In genomic region chr5:73497537-73498056, GRCh38 we compare ENCODE assay signal across 8 cellular contexts. TPM values are rescaled to one million over a fixed set of nuclear protein-coding genes. Genes with fewer than 3 reads are reported as not detected.
DNase-seq lines count a peak whose midpoint lies in the region; ATAC-seq and TF ChIP-seq lines count a peak whose summit lies in the region.

No MANE protein-coding gene starts in this region.

- no peaks in the 10 kb centered on the region for H3K27me3 ChIP-seq in PC-3 (ENCODE audit: low read length)
- no peaks in the 10 kb centered on the region for H3K27me3 ChIP-seq in ovary

- H3K79me2 ChIP-seq in PC-3 (ENCODE audit: low read length): peaks cover 47% of the 10 kb centered on the region

- H2AFZ ChIP-seq in PC-3 (ENCODE audit: low read length): peak overlapping the region; percentile 70; the same call in 1 of the 2 replicates

- no peaks in the 10 kb centered on the region for H3K9me3 ChIP-seq in PC-3 (ENCODE audit: low read length)
- no peaks in the 10 kb centered on the region for H3K9me3 ChIP-seq in ovary

- POLR2A ChIA-PET in PC-3 (lab: Charles Lee; ENCODE audit: unreplicated experiment): interaction anchor here (0.6 to 0.7 kb wide), 2 partner anchors 49 to 1823 kb away, joined by 4 to 5 read pairs; partner anchors contain the start of gene FOXD1

- peak overlapping the region; percentile 98 for H3K4me2 ChIP-seq in PC-3 (ENCODE audit: low read length)

- ATAC-seq in GM19035 (IDR thresholded peaks at IDR 0.05; ENCODE audit: unreplicated experiment) (peak; percentile 7), PC-3 (no peak), HG03432 (IDR thresholded peaks at IDR 0.05; ENCODE audit: unreplicated experiment) (no peak)

- intact Hi-C loops in PC-3 (cut with micrococcal nuclease): loop anchor here (2.0 kb wide), 1 partner anchor 43 kb away; no protein-coding TSS in a partner anchor
- intact Hi-C loops in ovary (cut with DNase I): loop anchor here in 1 of 4 donors (10.0 kb wide), 1 partner anchor 1353 kb away; no protein-coding TSS in a partner anchor

- no peaks in the 10 kb centered on the region for H3K9me2 ChIP-seq in PC-3 (replicated peaks; ENCODE audit: low read length)

- H3F3A ChIP-seq in PC-3 (ENCODE audit: low read length, unreplicated experiment): no peaks in the 10 kb centered on the region

- CTCF ChIA-PET in PC-3 (lab: Charles Lee): no interaction called here

- DNase-seq in PC-3 (no peak), epithelial cell of prostate (ENCODE audit: low read depth, low spot score) (no peak), ovary (no peak), NCI-H187 treated with DMSO at 0.1 percent for 48 hours (lab: John Stamatoyannopoulos, UW) (no peak), NCI-H1930 (lab: John Stamatoyannopoulos, UW) (no peak), cerebellar nuclear complex (lab: John Stamatoyannopoulos, UW) (no peak)

- TF ChIP-seq POLR2A in ovary (IDR thresholded peaks at IDR 0.05): no peak

- TF ChIP-seq CTCF in PC-3 (conservative IDR thresholded peaks at IDR 0.05; ENCODE audit: low read depth, low read length) (no peak), ovary (IDR thresholded peaks at IDR 0.05) (no peak)

- peak overlapping the region; percentile 100 for H3K9ac ChIP-seq in PC-3 (ENCODE audit: low read length)

- no peak for TF ChIP-seq EP300 in ovary (IDR thresholded peaks at IDR 0.05)

- peaks cover 26% of the 10 kb centered on the region for H4K20me1 ChIP-seq in PC-3 (ENCODE audit: low read length)

- WGBS in ovary, 3 donors: 17 to 33% (median 20%) methylated on average over 15 of the region's 15 CpGs

- H3K27ac ChIP-seq in PC-3 (ENCODE audit: low read length) (peak overlapping the region; percentile 78), epithelial cell of prostate (peak overlapping the region; percentile 87), ovary (peak overlapping the region; percentile 85 to 86)

- BruUV-seq in PC-3 (replicated peaks; lab: Mats Ljungman, UMichigan): TSS peak; percentile 87

- H3K4me3 ChIP-seq in PC-3 (ENCODE audit: low read length): peak overlapping the region; percentile 95
- H3K4me3 ChIP-seq in ovary: peak overlapping the region; percentile 60

- H3K36me3 ChIP-seq in PC-3 (ENCODE audit: low read depth, low read length): peaks cover 31% of the 10 kb centered on the region
- H3K36me3 ChIP-seq in ovary: no peaks in the 10 kb centered on the region

- H3K4me1 ChIP-seq in PC-3 (ENCODE audit: insufficient read depth, low read length) (peaks cover 16% of the 10 kb centered on the region; the same call in 1 of the 2 replicates), ovary (ENCODE audit: insufficient read depth) (peaks cover 4% of the 10 kb centered on the region)

RNA-seq across cellular contexts. Expression of gene BTF3, which starts 0.6 kb away (rescaled TPM):
- total RNA-seq in PC-3 (2014; rRNA removed) (249 and 291 TPM in 2 replicates), ovary (1,000 to 10,000 TPM in 2 of 7 donors, 100 to 1,000 TPM in 5; 648 to 1,276 (median 885) TPM)
- 1,000 to 10,000 TPM; 1,240 to 1,776 TPM for polyA plus RNA-seq in ovary

RNA-seq across cellular contexts. Expression of gene FOXD1, which starts 49.0 kb away (rescaled TPM):
- 10.3 and 12.8 TPM in 2 replicates for total RNA-seq in PC-3 (2014; rRNA removed)
- total RNA-seq in ovary: under 1 TPM; 0.08 to 0.73 (median 0.11) TPM
- polyA plus RNA-seq in ovary: under 1 TPM in 1 of 2 donors, not detected in 1; 0.18 TPM
